ENCODE assay signal across 1 cellular context in the genomic region with DNA sequence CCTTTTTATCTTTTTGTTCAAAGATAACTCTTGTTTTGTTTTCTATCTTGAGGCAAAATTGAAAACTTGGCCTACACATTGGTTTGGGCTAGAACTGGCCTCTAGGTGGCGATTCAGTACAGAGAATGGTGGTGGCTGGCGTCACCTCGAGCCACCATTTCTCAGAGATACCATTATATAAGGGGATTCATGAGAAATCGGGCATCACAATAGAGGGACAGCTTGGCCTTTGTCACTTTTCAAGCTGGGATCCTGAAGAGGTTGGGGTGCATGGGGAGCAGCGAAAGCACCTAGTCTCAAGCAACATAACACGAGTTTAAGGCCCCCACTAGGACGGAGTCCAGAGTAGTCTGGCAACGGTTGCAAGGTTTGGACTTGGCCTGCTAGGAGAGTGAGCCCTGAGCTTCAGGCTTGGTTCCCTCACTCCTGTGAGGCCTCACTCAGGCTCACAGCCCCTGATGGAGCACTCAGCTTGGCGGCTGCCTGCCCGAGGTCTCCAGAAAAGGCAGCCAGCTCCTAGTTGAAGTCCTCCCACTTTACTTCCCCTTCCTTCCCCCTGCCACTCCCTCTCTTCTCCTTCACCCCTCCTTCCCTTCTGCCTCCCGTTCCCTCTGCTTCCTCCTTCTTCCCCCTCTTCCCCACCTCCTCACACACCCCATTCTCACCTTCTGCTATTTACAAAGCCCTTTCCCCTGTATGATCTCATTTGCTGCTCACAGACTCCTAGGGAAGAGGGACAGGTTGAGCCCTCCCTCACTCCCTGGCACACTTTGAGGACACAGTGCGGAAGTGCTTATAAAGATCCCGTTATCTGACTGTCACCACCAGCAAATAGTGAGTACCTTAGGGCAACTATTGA.
TF ChIP-seq lines count a peak whose summit lies in the region.

No MANE protein-coding gene starts in this region.

TF ChIP-seq in K562, 482 proteins besides CTCF, POLR2A, EP300 and RAD21 (continued from another document and continues in another):
- TF ChIP-seq, protein P1, sequence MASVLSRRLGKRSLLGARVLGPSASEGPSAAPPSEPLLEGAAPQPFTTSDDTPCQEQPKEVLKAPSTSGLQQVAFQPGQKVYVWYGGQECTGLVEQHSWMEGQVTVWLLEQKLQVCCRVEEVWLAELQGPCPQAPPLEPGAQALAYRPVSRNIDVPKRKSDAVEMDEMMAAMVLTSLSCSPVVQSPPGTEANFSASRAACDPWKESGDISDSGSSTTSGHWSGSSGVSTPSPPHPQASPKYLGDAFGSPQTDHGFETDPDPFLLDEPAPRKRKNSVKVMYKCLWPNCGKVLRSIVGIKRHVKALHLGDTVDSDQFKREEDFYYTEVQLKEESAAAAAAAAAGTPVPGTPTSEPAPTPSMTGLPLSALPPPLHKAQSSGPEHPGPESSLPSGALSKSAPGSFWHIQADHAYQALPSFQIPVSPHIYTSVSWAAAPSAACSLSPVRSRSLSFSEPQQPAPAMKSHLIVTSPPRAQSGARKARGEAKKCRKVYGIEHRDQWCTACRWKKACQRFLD (CRISPR knock-in tag; IDR thresholded peaks at IDR 0.05): no peak
- TF ChIP-seq, protein P2, sequence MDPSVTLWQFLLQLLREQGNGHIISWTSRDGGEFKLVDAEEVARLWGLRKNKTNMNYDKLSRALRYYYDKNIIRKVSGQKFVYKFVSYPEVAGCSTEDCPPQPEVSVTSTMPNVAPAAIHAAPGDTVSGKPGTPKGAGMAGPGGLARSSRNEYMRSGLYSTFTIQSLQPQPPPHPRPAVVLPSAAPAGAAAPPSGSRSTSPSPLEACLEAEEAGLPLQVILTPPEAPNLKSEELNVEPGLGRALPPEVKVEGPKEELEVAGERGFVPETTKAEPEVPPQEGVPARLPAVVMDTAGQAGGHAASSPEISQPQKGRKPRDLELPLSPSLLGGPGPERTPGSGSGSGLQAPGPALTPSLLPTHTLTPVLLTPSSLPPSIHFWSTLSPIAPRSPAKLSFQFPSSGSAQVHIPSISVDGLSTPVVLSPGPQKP (CRISPR knock-in tag; IDR thresholded peaks at IDR 0.05): no peak
- TF ChIP-seq SNRNP70 (optimal IDR thresholded peaks at IDR 0.05; ENCODE audit: low read depth, low read length) (no peak), RBM22 (IDR thresholded peaks at IDR 0.05; ENCODE audit: low read depth, low read length, poor library complexity, severe bottlenecking) (no peak), SIX5 (IDR thresholded peaks at IDR 0.05; ENCODE audit: borderline replicate concordance in 1 of 2, insufficient read depth in 1 of 2, low read depth in 1 of 2, low read length in 2 of 2) (no peak), EWSR1 (IDR thresholded peaks at IDR 0.05; ENCODE audit: borderline replicate concordance, low read depth, partially characterized antibody) (no peak), PURB (CRISPR knock-in tag; IDR thresholded peaks at IDR 0.05; ENCODE audit: low read depth) (no peak), ERF (CRISPR knock-in tag; IDR thresholded peaks at IDR 0.05) (no peak), SPI1 (IDR thresholded peaks at IDR 0.05; ENCODE audit: borderline replicate concordance, low read depth, low read length) (peak; percentile 70; the same call in 1 of the 2 replicates), PHF21A (IDR thresholded peaks at IDR 0.05; ENCODE audit: borderline replicate concordance, low read depth) (no peak), CHD4 (IDR thresholded peaks at IDR 0.05; ENCODE audit: insufficient read depth, insufficient replicate concordance, low read depth, low read length, poor library complexity, severe bottlenecking) (no peak), RBM15 (IDR thresholded peaks at IDR 0.05; ENCODE audit: insufficient read depth, low read length) (no peak), NFE2 (IDR thresholded peaks at IDR 0.05; ENCODE audit: low read depth) (no peak), ZNF589 (CRISPR knock-in tag; IDR thresholded peaks at IDR 0.05; ENCODE audit: low read depth) (peak; percentile 84), IRF2 (CRISPR knock-in tag; IDR thresholded peaks at IDR 0.05) (no peak), CSDE1 (IDR thresholded peaks at IDR 0.05) (no peak), NR2C1 (IDR thresholded peaks at IDR 0.05) (no peak), NR2C1 (tag; IDR thresholded peaks at IDR 0.05) (no peak), CEBPB (tag; IDR thresholded peaks at IDR 0.05) (no peak), SLC30A9 (CRISPR knock-in tag; IDR thresholded peaks at IDR 0.05) (no peak), SRF (CRISPR knock-in tag; IDR thresholded peaks at IDR 0.05) (no peak), CBFB (CRISPR knock-in tag; IDR thresholded peaks at IDR 0.05) (no peak), BCOR (IDR thresholded peaks at IDR 0.05) (peak; percentile 56; the same call in 1 of the 2 replicates), PTTG1 (tag; IDR thresholded peaks at IDR 0.05; ENCODE audit: low read depth) (no peak), ZC3H8 (IDR thresholded peaks at IDR 0.05) (0 out of 2 replicates have a peak, but pooled peaks have one; percentile 73), ELF4 (CRISPR knock-in tag; IDR thresholded peaks at IDR 0.05) (peak; percentile 98), SREBF1 (IDR thresholded peaks at IDR 0.05; ENCODE audit: borderline replicate concordance, low read depth, low read length) (no peak), KLF6 (CRISPR knock-in tag; IDR thresholded peaks at IDR 0.05; ENCODE audit: borderline replicate concordance) (no peak), ZNF253 (CRISPR knock-in tag; conservative IDR thresholded peaks at IDR 0.05) (no peak)
- TF ChIP-seq, protein P3, sequence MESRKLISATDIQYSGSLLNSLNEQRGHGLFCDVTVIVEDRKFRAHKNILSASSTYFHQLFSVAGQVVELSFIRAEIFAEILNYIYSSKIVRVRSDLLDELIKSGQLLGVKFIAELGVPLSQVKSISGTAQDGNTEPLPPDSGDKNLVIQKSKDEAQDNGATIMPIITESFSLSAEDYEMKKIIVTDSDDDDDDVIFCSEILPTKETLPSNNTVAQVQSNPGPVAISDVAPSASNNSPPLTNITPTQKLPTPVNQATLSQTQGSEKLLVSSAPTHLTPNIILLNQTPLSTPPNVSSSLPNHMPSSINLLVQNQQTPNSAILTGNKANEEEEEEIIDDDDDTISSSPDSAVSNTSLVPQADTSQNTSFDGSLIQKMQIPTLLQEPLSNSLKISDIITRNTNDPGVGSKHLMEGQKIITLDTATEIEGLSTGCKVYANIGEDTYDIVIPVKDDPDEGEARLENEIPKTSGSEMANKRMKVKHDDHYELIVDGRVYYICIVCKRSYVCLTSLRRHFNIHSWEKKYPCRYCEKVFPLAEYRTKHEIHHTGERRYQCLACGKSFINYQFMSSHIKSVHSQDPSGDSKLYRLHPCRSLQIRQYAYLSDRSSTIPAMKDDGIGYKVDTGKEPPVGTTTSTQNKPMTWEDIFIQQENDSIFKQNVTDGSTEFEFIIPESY (CRISPR knock-in tag; IDR thresholded peaks at IDR 0.05): no peak
- TF ChIP-seq, protein P4, sequence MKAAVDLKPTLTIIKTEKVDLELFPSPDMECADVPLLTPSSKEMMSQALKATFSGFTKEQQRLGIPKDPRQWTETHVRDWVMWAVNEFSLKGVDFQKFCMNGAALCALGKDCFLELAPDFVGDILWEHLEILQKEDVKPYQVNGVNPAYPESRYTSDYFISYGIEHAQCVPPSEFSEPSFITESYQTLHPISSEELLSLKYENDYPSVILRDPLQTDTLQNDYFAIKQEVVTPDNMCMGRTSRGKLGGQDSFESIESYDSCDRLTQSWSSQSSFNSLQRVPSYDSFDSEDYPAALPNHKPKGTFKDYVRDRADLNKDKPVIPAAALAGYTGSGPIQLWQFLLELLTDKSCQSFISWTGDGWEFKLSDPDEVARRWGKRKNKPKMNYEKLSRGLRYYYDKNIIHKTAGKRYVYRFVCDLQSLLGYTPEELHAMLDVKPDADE (conservative IDR thresholded peaks at IDR 0.05; ENCODE audit: control insufficient read depth, low read depth, low read length): no peak
- TF ChIP-seq, protein P5, sequence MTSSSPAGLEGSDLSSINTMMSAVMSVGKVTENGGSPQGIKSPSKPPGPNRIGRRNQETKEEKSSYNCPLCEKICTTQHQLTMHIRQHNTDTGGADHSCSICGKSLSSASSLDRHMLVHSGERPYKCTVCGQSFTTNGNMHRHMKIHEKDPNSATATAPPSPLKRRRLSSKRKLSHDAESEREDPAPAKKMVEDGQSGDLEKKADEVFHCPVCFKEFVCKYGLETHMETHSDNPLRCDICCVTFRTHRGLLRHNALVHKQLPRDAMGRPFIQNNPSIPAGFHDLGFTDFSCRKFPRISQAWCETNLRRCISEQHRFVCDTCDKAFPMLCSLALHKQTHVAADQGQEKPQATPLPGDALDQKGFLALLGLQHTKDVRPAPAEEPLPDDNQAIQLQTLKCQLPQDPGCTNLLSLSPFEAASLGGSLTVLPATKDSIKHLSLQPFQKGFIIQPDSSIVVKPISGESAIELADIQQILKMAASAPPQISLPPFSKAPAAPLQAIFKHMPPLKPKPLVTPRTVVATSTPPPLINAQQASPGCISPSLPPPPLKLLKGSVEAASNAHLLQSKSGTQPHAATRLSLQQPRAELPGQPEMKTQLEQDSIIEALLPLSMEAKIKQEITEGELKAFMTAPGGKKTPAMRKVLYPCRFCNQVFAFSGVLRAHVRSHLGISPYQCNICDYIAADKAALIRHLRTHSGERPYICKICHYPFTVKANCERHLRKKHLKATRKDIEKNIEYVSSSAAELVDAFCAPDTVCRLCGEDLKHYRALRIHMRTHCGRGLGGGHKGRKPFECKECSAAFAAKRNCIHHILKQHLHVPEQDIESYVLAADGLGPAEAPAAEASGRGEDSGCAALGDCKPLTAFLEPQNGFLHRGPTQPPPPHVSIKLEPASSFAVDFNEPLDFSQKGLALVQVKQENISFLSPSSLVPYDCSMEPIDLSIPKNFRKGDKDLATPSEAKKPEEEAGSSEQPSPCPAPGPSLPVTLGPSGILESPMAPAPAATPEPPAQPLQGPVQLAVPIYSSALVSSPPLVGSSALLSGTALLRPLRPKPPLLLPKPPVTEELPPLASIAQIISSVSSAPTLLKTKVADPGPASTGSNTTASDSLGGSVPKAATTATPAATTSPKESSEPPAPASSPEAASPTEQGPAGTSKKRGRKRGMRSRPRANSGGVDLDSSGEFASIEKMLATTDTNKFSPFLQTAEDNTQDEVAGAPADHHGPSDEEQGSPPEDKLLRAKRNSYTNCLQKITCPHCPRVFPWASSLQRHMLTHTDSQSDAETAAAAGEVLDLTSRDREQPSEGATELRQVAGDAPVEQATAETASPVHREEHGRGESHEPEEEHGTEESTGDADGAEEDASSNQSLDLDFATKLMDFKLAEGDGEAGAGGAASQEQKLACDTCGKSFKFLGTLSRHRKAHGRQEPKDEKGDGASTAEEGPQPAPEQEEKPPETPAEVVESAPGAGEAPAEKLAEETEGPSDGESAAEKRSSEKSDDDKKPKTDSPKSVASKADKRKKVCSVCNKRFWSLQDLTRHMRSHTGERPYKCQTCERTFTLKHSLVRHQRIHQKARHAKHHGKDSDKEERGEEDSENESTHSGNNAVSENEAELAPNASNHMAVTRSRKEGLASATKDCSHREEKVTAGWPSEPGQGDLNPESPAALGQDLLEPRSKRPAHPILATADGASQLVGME (CRISPR knock-in tag; IDR thresholded peaks at IDR 0.05): 0 out of 2 replicates have a peak, but pooled peaks have one; percentile 63
- TF ChIP-seq, protein P6, sequence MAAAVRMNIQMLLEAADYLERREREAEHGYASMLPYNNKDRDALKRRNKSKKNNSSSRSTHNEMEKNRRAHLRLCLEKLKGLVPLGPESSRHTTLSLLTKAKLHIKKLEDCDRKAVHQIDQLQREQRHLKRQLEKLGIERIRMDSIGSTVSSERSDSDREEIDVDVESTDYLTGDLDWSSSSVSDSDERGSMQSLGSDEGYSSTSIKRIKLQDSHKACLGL (CRISPR knock-in tag; IDR thresholded peaks at IDR 0.05; ENCODE audit: borderline replicate concordance, poor library complexity, severe bottlenecking): no peak
- TF ChIP-seq, protein P7, sequence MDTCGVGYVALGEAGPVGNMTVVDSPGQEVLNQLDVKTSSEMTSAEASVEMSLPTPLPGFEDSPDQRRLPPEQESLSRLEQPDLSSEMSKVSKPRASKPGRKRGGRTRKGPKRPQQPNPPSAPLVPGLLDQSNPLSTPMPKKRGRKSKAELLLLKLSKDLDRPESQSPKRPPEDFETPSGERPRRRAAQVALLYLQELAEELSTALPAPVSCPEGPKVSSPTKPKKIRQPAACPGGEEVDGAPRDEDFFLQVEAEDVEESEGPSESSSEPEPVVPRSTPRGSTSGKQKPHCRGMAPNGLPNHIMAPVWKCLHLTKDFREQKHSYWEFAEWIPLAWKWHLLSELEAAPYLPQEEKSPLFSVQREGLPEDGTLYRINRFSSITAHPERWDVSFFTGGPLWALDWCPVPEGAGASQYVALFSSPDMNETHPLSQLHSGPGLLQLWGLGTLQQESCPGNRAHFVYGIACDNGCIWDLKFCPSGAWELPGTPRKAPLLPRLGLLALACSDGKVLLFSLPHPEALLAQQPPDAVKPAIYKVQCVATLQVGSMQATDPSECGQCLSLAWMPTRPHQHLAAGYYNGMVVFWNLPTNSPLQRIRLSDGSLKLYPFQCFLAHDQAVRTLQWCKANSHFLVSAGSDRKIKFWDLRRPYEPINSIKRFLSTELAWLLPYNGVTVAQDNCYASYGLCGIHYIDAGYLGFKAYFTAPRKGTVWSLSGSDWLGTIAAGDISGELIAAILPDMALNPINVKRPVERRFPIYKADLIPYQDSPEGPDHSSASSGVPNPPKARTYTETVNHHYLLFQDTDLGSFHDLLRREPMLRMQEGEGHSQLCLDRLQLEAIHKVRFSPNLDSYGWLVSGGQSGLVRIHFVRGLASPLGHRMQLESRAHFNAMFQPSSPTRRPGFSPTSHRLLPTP (IDR thresholded peaks at IDR 0.05; ENCODE audit: borderline replicate concordance, extremely low read depth, insufficient read length): no peak
- TF ChIP-seq, protein P8, sequence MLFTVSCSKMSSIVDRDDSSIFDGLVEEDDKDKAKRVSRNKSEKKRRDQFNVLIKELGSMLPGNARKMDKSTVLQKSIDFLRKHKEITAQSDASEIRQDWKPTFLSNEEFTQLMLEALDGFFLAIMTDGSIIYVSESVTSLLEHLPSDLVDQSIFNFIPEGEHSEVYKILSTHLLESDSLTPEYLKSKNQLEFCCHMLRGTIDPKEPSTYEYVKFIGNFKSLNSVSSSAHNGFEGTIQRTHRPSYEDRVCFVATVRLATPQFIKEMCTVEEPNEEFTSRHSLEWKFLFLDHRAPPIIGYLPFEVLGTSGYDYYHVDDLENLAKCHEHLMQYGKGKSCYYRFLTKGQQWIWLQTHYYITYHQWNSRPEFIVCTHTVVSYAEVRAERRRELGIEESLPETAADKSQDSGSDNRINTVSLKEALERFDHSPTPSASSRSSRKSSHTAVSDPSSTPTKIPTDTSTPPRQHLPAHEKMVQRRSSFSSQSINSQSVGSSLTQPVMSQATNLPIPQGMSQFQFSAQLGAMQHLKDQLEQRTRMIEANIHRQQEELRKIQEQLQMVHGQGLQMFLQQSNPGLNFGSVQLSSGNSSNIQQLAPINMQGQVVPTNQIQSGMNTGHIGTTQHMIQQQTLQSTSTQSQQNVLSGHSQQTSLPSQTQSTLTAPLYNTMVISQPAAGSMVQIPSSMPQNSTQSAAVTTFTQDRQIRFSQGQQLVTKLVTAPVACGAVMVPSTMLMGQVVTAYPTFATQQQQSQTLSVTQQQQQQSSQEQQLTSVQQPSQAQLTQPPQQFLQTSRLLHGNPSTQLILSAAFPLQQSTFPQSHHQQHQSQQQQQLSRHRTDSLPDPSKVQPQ (CRISPR knock-in tag; IDR thresholded peaks at IDR 0.05; ENCODE audit: borderline replicate concordance): no peak
- TF ChIP-seq, protein P9, sequence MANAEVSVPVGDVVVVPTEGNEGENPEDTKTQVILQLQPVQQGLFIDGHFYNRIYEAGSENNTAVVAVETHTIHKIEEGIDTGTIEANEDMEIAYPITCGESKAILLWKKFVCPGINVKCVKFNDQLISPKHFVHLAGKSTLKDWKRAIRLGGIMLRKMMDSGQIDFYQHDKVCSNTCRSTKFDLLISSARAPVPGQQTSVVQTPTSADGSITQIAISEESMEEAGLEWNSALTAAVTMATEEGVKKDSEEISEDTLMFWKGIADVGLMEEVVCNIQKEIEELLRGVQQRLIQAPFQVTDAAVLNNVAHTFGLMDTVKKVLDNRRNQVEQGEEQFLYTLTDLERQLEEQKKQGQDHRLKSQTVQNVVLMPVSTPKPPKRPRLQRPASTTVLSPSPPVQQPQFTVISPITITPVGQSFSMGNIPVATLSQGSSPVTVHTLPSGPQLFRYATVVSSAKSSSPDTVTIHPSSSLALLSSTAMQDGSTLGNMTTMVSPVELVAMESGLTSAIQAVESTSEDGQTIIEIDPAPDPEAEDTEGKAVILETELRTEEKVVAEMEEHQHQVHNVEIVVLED (CRISPR knock-in tag; IDR thresholded peaks at IDR 0.05): no peak
